Comparison of ENCODE assay signal across 20 cellular contexts in the genomic region with DNA sequence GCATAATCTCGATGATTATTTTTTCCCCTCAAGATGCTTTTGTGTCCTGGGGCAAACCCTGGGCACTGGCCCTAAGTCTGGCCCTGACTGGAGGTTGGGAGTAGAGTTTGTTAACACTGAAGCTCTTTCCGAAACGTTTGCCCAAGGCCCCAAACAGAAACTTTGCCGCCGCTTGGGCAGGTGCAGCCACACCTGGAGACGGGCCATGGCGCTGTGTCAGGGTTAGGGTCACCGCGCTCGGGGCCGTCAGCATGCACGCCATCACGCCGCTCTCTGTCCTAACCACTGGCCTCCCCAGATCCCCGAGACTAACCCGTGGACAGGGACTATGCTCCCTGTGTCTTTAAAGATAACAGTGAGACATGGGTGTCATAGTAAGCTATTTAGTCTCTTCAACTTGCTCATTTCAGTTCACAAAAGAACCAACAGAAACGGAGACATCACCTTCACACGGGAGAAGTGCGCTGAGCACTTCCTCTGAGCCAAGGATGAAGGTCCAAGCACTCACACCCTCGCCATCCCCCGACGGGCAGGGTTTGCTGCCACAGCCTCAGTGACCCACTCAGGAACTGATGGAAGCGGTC.
DNase-seq lines count a peak whose midpoint lies in the region; ATAC-seq and TF ChIP-seq lines count a peak whose summit lies in the region.
"Had no signal": no experiment of that assay in that cellular context is flagged by ENCODE, and none has a peak within 500 bp of the region (broad histone marks: within the 10 kb centered on the region; RNA-seq: fewer than 3 reads in every experiment).

No MANE protein-coding gene starts in this region.

- H3K4me1 ChIP-seq in HCT116 (ENCODE audit: control insufficient read depth in 1 of 2, insufficient read depth in 2 of 2, low read length in 2 of 2) (peaks cover 5 to 15% of the 10 kb centered on the region in 2 experiments; a peak in 3 of 4 replicates), mesenchymal stem cell (ENCODE audit: control insufficient read depth, insufficient read depth, low read depth, low read length) (peaks cover 26% of the 10 kb centered on the region), stomach (no peaks in the 10 kb centered on the region)

- H3K9me2 ChIP-seq in HCT116 (ENCODE audit: insufficient read depth): no peaks in the 10 kb centered on the region

- ATAC-seq in HCT116: no peak
- ATAC-seq: GM12878 had no signal

- H3K79me1 ChIP-seq in mesenchymal stem cell (replicated peaks; ENCODE audit: low read length, poor library complexity, severe bottlenecking): no peaks in the 10 kb centered on the region

- H4K91ac ChIP-seq in mesenchymal stem cell (ENCODE audit: low read length): no peak overlapping the region

- H3K27ac ChIP-seq in HCT116 (ENCODE audit: low read depth, low read length) (no peak overlapping the region), mesenchymal stem cell (ENCODE audit: low read length, poor library complexity, severe bottlenecking) (no peak overlapping the region), stomach (no peak overlapping the region)
- H3K27ac ChIP-seq: SK-N-MC had no signal

- no peaks in the 10 kb centered on the region for H3K27me3 ChIP-seq in HCT116 (ENCODE audit: insufficient read depth, low read length)
- peaks cover 0 to 24% of the 10 kb centered on the region in 2 experiments for H3K27me3 ChIP-seq in mesenchymal stem cell (ENCODE audit: control insufficient read depth in 1 of 2, insufficient read depth in 1 of 2, low read length in 2 of 2)
- H3K27me3 ChIP-seq in stomach: no peaks in the 10 kb centered on the region

- WGBS in mesenchymal stem cell: 94% methylated on average over 19 of the region's 23 CpGs
- 83 to 89% (median 86%) methylated on average over 23 of the region's 23 CpGs for WGBS in stomach, 5 donors

- H3K18ac ChIP-seq in mesenchymal stem cell (ENCODE audit: low read depth in 1 of 2, low read length in 2 of 2): no peak overlapping the region

- intact Hi-C loops in HCT116 (cut with micrococcal nuclease) (no loop called here), stomach (cut with DNase I; ENCODE audit: low total_unique reads) (no loop called here)

- TF ChIP-seq CTCF in GM10266 (IDR thresholded peaks at IDR 0.05; ENCODE audit: control insufficient read depth, insufficient read depth, low read depth, missing control alignments) (no peak), HCT116 (IDR thresholded peaks at IDR 0.05 in 2 of 3, conservative IDR thresholded peaks at IDR 0.05 in 1 of 3; ENCODE audit: borderline replicate concordance in 1 of 3, insufficient read depth in 1 of 3, low read depth in 2 of 3, low read length in 2 of 3) (no peak), stomach (IDR thresholded peaks at IDR 0.05) (no peak)

- no peaks in the 10 kb centered on the region for H4K20me1 ChIP-seq in HCT116 (ENCODE audit: insufficient read depth)

- no TSS peak for BruUV-seq in HCT116 (replicated peaks; lab: Mats Ljungman, UMichigan)

- H2AFZ ChIP-seq in HCT116 (ENCODE audit: low read depth, low read length, poor library complexity, severe bottlenecking) (no peak overlapping the region), mesenchymal stem cell (ENCODE audit: low read depth, low read length) (no peak overlapping the region)

- H3K9me3 ChIP-seq in HCT116 (ENCODE audit: control insufficient read depth in 1 of 2, insufficient read depth in 1 of 2, low read depth in 1 of 2, low read length in 2 of 2) (peaks cover 0 to 3% of the 10 kb centered on the region in 2 experiments; a peak in 1 of 4 replicates), mesenchymal stem cell (ENCODE audit: control insufficient read depth, low read length) (peaks cover 4% of the 10 kb centered on the region), stomach (peaks cover 0 to 4% (median 2%) of the 10 kb centered on the region in 4 donors)

- peak; percentile 21 for DNase-seq in GM10266 (ENCODE audit: extremely low spot score)
- DNase-seq in HCT116 (ENCODE audit: low read depth, low spot score): no peak
- no peak for DNase-seq in mesenchymal stem cell
- DNase-seq in stomach: peak; percentile 20
- no peak for DNase-seq in A172 (ENCODE audit: low spot score)
- DNase-seq in D341Med (ENCODE audit: low spot score): no peak
- DNase-seq in amniotic stem cell (lab: John Stamatoyannopoulos, UW): no peak
- DNase-seq in NCI-H1092 treated with DMSO at 0.1 percent for 48 hours (lab: John Stamatoyannopoulos, UW): no peak
- DNase-seq: AML-193, DMS79, GOT3, Karpas-422, NCI-H1694, NCI-H2081, NCI-H2171, NCI-H345, NCI-H524 treated with DMSO at 0.1 percent for 48 hours, SHP77 treated with DMSO at 0.1 percent for 48 hours had no signal

- no peak overlapping the region for H2BK15ac ChIP-seq in mesenchymal stem cell (ENCODE audit: low read depth, poor library complexity, severe bottlenecking)

- H3K4me3 ChIP-seq in HCT116 (replicated peaks in 1 of 2; ENCODE audit: low read depth in 1 of 2, low read length in 2 of 2) (no peak overlapping the region), mesenchymal stem cell (ENCODE audit: insufficient read depth in 1 of 2, low read depth in 1 of 2, low read length in 2 of 2) (no peak overlapping the region), stomach (no peak overlapping the region)
- H3K4me3 ChIP-seq: GM12878, SK-N-MC had no signal

- CTCF ChIA-PET in HCT116 (lab: Charles Lee): no interaction called here

- TF ChIP-seq RAD21 in HCT116 (IDR thresholded peaks at IDR 0.05; ENCODE audit: low read depth): no peak

- no peak overlapping the region for H2BK5ac ChIP-seq in mesenchymal stem cell (ENCODE audit: low read depth, low read length, poor library complexity, severe bottlenecking)

- no peak for TF ChIP-seq EP300 in stomach (IDR thresholded peaks at IDR 0.05)

- H4K8ac ChIP-seq in mesenchymal stem cell (ENCODE audit: low read length): no peak overlapping the region

- H2AK5ac ChIP-seq in mesenchymal stem cell (ENCODE audit: low read length, severe bottlenecking): peak overlapping the region; percentile 53

- POLR2A ChIA-PET in HCT116 (lab: Charles Lee): no interaction called here

- no peak overlapping the region for H3K4ac ChIP-seq in mesenchymal stem cell (ENCODE audit: low read depth in 1 of 2, low read length in 2 of 2)

- H3K9ac ChIP-seq in HCT116 (ENCODE audit: low read length): no peak overlapping the region
- H3K9ac ChIP-seq in mesenchymal stem cell (ENCODE audit: low read length): no peak overlapping the region

- no peaks in the 10 kb centered on the region for H3K36me3 ChIP-seq in HCT116 (ENCODE audit: control insufficient read depth in 1 of 2, insufficient read depth in 2 of 2, low read length in 2 of 2)
- H3K36me3 ChIP-seq in mesenchymal stem cell (ENCODE audit: control insufficient read depth in 1 of 2, insufficient read depth in 2 of 2, low read depth in 1 of 2, low read length in 2 of 2): no peaks in the 10 kb centered on the region
- H3K36me3 ChIP-seq in stomach: no peaks in the 10 kb centered on the region

- no peak overlapping the region for H2BK120ac ChIP-seq in mesenchymal stem cell (ENCODE audit: low read depth, low read length)

- H3K4me2 ChIP-seq in HCT116 (ENCODE audit: low read length): 0 out of 2 replicates have a peak overlapping the region, but pooled peaks have one; percentile 34
- no peak overlapping the region for H3K4me2 ChIP-seq in mesenchymal stem cell (ENCODE audit: low read length, poor library complexity, severe bottlenecking)

- no peak overlapping the region for H2BK12ac ChIP-seq in mesenchymal stem cell (ENCODE audit: low read length in 2 of 2)

- H3K79me2 ChIP-seq in HCT116 (ENCODE audit: insufficient read depth, low read length): no peaks in the 10 kb centered on the region

- no peak for TF ChIP-seq POLR2A in HCT116 (IDR thresholded peaks at IDR 0.05; ENCODE audit: borderline replicate concordance, extremely low read depth, insufficient read depth, insufficient read length)
- TF ChIP-seq POLR2A in stomach (IDR thresholded peaks at IDR 0.05): no peak

- no peak overlapping the region for H3K23ac ChIP-seq in mesenchymal stem cell (ENCODE audit: low read length in 2 of 2)

- RAD21 ChIA-PET in HCT116 (lab: Charles Lee; ENCODE audit: low non-redundant PET in 1 of 2, low total read pairs in 2 of 2, uncharacterized antibody in 2 of 2, unreplicated experiment in 2 of 2): no interaction called here

- H3K14ac ChIP-seq in mesenchymal stem cell (ENCODE audit: low read length in 2 of 2): no peak overlapping the region

TF ChIP-seq in HCT116, 20 proteins besides CTCF, POLR2A, EP300 and RAD21:
- TF ChIP-seq ZFX (IDR thresholded peaks at IDR 0.05) (no peak), FOSL1 (IDR thresholded peaks at IDR 0.05; ENCODE audit: low read depth) (no peak), CBX3 (IDR thresholded peaks at IDR 0.05; ENCODE audit: low read depth) (no peak), JUND (IDR thresholded peaks at IDR 0.05) (no peak), EZH2 (IDR thresholded peaks at IDR 0.05) (no peak), ELF1 (IDR thresholded peaks at IDR 0.05; ENCODE audit: borderline replicate concordance, low read depth) (no peak), TCF7L2 (IDR thresholded peaks at IDR 0.05; ENCODE audit: borderline replicate concordance, extremely low read depth, insufficient read depth, insufficient read length) (no peak), SP1 (IDR thresholded peaks at IDR 0.05; ENCODE audit: low read depth) (no peak), YY1 (IDR thresholded peaks at IDR 0.05; ENCODE audit: extremely low read depth, insufficient replicate concordance, low read depth, low read length) (no peak), POLR2AphosphoS5 (IDR thresholded peaks at IDR 0.05; ENCODE audit: low read depth, low read length) (no peak)
- TF ChIP-seq, protein P1, sequence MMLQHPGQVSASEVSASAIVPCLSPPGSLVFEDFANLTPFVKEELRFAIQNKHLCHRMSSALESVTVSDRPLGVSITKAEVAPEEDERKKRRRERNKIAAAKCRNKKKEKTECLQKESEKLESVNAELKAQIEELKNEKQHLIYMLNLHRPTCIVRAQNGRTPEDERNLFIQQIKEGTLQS (IDR thresholded peaks at IDR 0.05): no peak

Comparison
In these comparisons a context has a peak if more than half of its experiments do, and no peak if none do; other contexts are left out.
1. DNase-seq: peak in GM10266 (single experiment) and stomach (single experiment); none in HCT116 (single experiment), mesenchymal stem cell (single experiment), A172 (single experiment), D341Med (single experiment), amniotic stem cell (single experiment) and NCI-H1092 treated with DMSO at 0.1 percent for 48 hours (single experiment).